ENCODE assay signal across 1 cellular context in genomic region chr14:103735439-103735814, GRCh38.
TF ChIP-seq lines count a peak whose summit lies in the region.

No MANE protein-coding gene starts in this region.

TF ChIP-seq in H1, 55 proteins besides CTCF, POLR2A, EP300 and RAD21 (continued from another document):
- no peak for TF ChIP-seq KDM4A (IDR thresholded peaks at IDR 0.05; ENCODE audit: low read depth, low read length, severe bottlenecking)
- TF ChIP-seq GABPA (IDR thresholded peaks at IDR 0.05; ENCODE audit: borderline replicate concordance, insufficient read depth, low read length): no peak
- TF ChIP-seq SP2 (IDR thresholded peaks at IDR 0.05; ENCODE audit: low read length): no peak
- TF ChIP-seq TCF12 (IDR thresholded peaks at IDR 0.05; ENCODE audit: low read depth, low read length): no peak
- TF ChIP-seq SP4 (IDR thresholded peaks at IDR 0.05; ENCODE audit: low read length): no peak
- no peak for TF ChIP-seq ATF2 (IDR thresholded peaks at IDR 0.05; ENCODE audit: low read length)
- TF ChIP-seq KDM1A (IDR thresholded peaks at IDR 0.05; ENCODE audit: borderline replicate concordance, low read length): no peak
- TF ChIP-seq NANOG (IDR thresholded peaks at IDR 0.05; ENCODE audit: insufficient read depth, low read depth, low read length, poor library complexity, severe bottlenecking): no peak
- TF ChIP-seq MAFK (IDR thresholded peaks at IDR 0.05; ENCODE audit: low read depth, low read length): no peak
- TF ChIP-seq ASH2L (IDR thresholded peaks at IDR 0.05; ENCODE audit: low read length): no peak
- TF ChIP-seq CBX5 (IDR thresholded peaks at IDR 0.05; ENCODE audit: low read depth, low read length): no peak
- TF ChIP-seq SIX5 (IDR thresholded peaks at IDR 0.05; ENCODE audit: low read depth, low read length): no peak
- TF ChIP-seq CTBP2 (IDR thresholded peaks at IDR 0.05; ENCODE audit: borderline replicate concordance, insufficient read depth, insufficient read length, low read length): no peak
